8 cellular contexts compared by ENCODE assay signal in the genomic region with DNA sequence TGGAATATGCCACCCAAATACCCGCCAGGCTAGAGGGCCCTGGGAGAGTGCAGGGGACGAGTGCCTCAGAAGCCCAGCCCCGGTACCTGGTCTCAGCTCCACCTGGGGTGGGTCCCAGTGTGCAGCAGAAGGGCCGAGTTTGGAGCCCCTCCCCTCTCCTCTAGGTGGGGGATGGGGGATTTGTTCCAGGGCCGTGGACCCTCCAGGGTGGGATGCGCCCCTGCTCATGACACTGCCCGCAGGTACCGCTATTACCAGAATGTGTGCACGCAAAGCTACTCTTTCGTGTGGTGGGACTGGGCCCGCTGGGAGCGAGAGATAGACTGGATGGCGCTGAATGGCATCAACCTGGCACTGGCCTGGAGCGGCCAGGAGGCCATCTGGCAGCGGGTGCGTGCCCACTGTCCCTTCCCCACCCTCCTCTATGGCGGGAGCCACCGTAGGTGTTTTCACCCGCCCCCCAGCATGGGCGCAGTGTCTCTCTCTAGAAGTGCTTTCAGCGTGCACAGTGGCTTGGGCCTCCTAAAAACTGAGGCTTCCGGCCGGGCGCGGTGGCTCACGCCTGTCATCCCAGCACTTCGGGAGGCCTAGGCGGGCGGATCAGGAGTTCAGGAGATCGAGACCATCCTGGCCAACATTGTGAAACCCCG. TPM values are rescaled to one million over a fixed set of nuclear protein-coding genes. Genes with fewer than 3 reads are reported as not detected.
DNase-seq lines count a peak whose midpoint lies in the region; ATAC-seq, FAIRE-seq and TF ChIP-seq lines count a peak whose summit lies in the region.

No MANE protein-coding gene starts in this region.

- peak overlapping the region; percentile 78 for H3K4me3 ChIP-seq in BE2C (ENCODE audit: low read depth, low read length)
- H3K4me3 ChIP-seq in NT2/D1 (ENCODE audit: insufficient read length, low read depth): peak overlapping the region; percentile 75
- peak overlapping the region; percentile 93 for H3K4me3 ChIP-seq in endodermal cell (ENCODE audit: low read length)

- H3K36me3 ChIP-seq in BE2C (peaks cover 14% of the 10 kb centered on the region), NT2/D1 (ENCODE audit: insufficient read depth, insufficient read length, low read length) (peaks cover 32% of the 10 kb centered on the region), endodermal cell (ENCODE audit: control insufficient read depth, insufficient read depth, low read length) (peaks cover 10% of the 10 kb centered on the region)

- H3K9me3 Mint-ChIP-seq in endodermal cell (no peaks in the 10 kb centered on the region), nephron (no peaks in the 10 kb centered on the region)

- H3K4me1 Mint-ChIP-seq in endodermal cell (peaks cover 11% of the 10 kb centered on the region), nephron (peaks cover 27% of the 10 kb centered on the region)

- peak overlapping the region; percentile 85 for H3K9ac ChIP-seq in NT2/D1 (ENCODE audit: insufficient read length, low read depth)
- no peak overlapping the region for H3K9ac ChIP-seq in endodermal cell (ENCODE audit: extremely low read depth, low read length, poor library complexity, severe bottlenecking)

- no peaks in the 10 kb centered on the region for H3K27me3 ChIP-seq in BE2C
- no peaks in the 10 kb centered on the region for H3K27me3 ChIP-seq in NT2/D1 (ENCODE audit: insufficient read depth, insufficient read length)
- H3K27me3 ChIP-seq in endodermal cell (ENCODE audit: control insufficient read depth, insufficient read depth, low read length, poor library complexity, severe bottlenecking): no peaks in the 10 kb centered on the region

- H3K4me1 ChIP-seq in BE2C: peaks cover 8% of the 10 kb centered on the region
- H3K4me1 ChIP-seq in NT2/D1 (ENCODE audit: insufficient read depth, insufficient read length): peaks cover 14% of the 10 kb centered on the region
- H3K4me1 ChIP-seq in endodermal cell (ENCODE audit: control insufficient read depth, insufficient read depth, low read length): peaks cover 6% of the 10 kb centered on the region

- no peak for ATAC-seq in HG03342 (IDR thresholded peaks at IDR 0.05; ENCODE audit: unreplicated experiment)

- no peak for TF ChIP-seq CTCF in BE2C (IDR thresholded peaks at IDR 0.05; ENCODE audit: low read depth, low read length)
- no peak for TF ChIP-seq CTCF in endodermal cell (conservative IDR thresholded peaks at IDR 0.05)
- TF ChIP-seq CTCF in nephron (IDR thresholded peaks at IDR 0.05; ENCODE audit: unreplicated experiment in 3 of 3): no peak

- no peak overlapping the region for H3K27ac ChIP-seq in endodermal cell (ENCODE audit: low read depth, low read length)

- DNase-seq in BE2C (no peak), NT2/D1 (ENCODE audit: low read depth, low spot score) (no peak), endodermal cell (no peak), frontal cortex (ENCODE audit: low spot score in 2 of 2) (no peak), HK-2 (ENCODE audit: unreplicated experiment) (no peak), HT-29 (ENCODE audit: low spot score) (no peak)

- 92 to 95% methylated on average over 21 to 31 of the region's 31 CpGs for WGBS in endodermal cell (ENCODE audit: insufficient coverage in 1 of 2, insufficient read length in 1 of 2), 2 experiments

- H3K27me3 Mint-ChIP-seq in endodermal cell (ENCODE audit: insufficient read depth) (no peaks in the 10 kb centered on the region), nephron (ENCODE audit: low read depth) (no peaks in the 10 kb centered on the region)

- peak overlapping the region; percentile 73 for H3K4me3 Mint-ChIP-seq in endodermal cell
- H3K4me3 Mint-ChIP-seq in nephron: peak overlapping the region; percentile 88 to 95 (median 95)

- H3K27ac Mint-ChIP-seq in endodermal cell (no peak overlapping the region), nephron (peak overlapping the region; percentile 83 to 97 (median 97))

- no peak for FAIRE-seq in frontal cortex (lab: Jason Lieb, UNC)

- H3K9me3 ChIP-seq in BE2C (no peaks in the 10 kb centered on the region), NT2/D1 (ENCODE audit: insufficient read depth, low read length) (no peaks in the 10 kb centered on the region), endodermal cell (ENCODE audit: control insufficient read depth, low read length) (no peaks in the 10 kb centered on the region)

- H3K36me3 Mint-ChIP-seq in endodermal cell (ENCODE audit: low read depth) (peaks cover 23% of the 10 kb centered on the region), nephron (ENCODE audit: low read depth) (peaks cover 14% of the 10 kb centered on the region)

RNA-seq across cellular contexts. Expression of gene NAGLU, which starts 1.2 kb away (rescaled TPM):
- 28.3 TPM for polyA plus RNA-seq in BE2C (2012; ENCODE audit: insufficient read depth, insufficient read length, low read depth)
- total RNA-seq in endodermal cell (10 to 100 TPM; 29.1 to 31.5 TPM), frontal cortex (10.6 TPM)
- 15.7 TPM for polyA plus RNA-seq in endodermal cell (2013, experiment 1 of 2)
- polyA plus RNA-seq in endodermal cell (2013, experiment 2 of 2): 13.6 TPM
- 54.9 and 65.5 TPM in 2 replicates for total RNA-seq in HT-29 (2014; rRNA removed; shearing (Covaris generic))

RNA-seq across cellular contexts. Expression of gene HSD17B1, which starts 15.4 kb away (rescaled TPM):
- polyA plus RNA-seq in BE2C (2012; ENCODE audit: insufficient read depth, insufficient read length, low read depth): 30.7 TPM
- 1 to 10 TPM; 2.4 to 2.8 TPM for total RNA-seq in endodermal cell
- 2.1 TPM for polyA plus RNA-seq in endodermal cell (2013, experiment 1 of 2)
- 1.2 TPM for polyA plus RNA-seq in endodermal cell (2013, experiment 2 of 2)
- 1.6 TPM for total RNA-seq in frontal cortex
- 0.91 and 1.7 TPM in 2 replicates for total RNA-seq in HT-29 (2014; rRNA removed; shearing (Covaris generic))

RNA-seq across cellular contexts. Expression of gene COASY, which starts 24.7 kb away (rescaled TPM):
- 109 TPM for polyA plus RNA-seq in BE2C (2012; ENCODE audit: insufficient read depth, insufficient read length, low read depth)
- total RNA-seq in endodermal cell (10 to 100 TPM; 97.7 to 99.4 TPM), frontal cortex (4.1 TPM)
- 75.8 TPM for polyA plus RNA-seq in endodermal cell (2013, experiment 1 of 2)
- polyA plus RNA-seq in endodermal cell (2013, experiment 2 of 2): 59.8 TPM
- total RNA-seq in HT-29 (2014; rRNA removed; shearing (Covaris generic)): 82.1 and 103 TPM in 2 replicates

RNA-seq across cellular contexts. Expression of gene MLX, which starts 29.6 kb away (rescaled TPM):
- 138 TPM for polyA plus RNA-seq in BE2C (2012; ENCODE audit: insufficient read depth, insufficient read length, low read depth)
- total RNA-seq in endodermal cell (10 to 100 TPM; 37.1 to 38.5 TPM), frontal cortex (22.8 TPM)
- polyA plus RNA-seq in endodermal cell (2013, experiment 1 of 2): 38.7 TPM
- polyA plus RNA-seq in endodermal cell (2013, experiment 2 of 2): 34.2 TPM
- total RNA-seq in HT-29 (2014; rRNA removed; shearing (Covaris generic)): 55.9 and 63.1 TPM in 2 replicates

RNA-seq across cellular contexts. Expression of gene PSMC3IP, which starts 40.2 kb away (rescaled TPM):
- 29.8 TPM for polyA plus RNA-seq in BE2C (2012; ENCODE audit: insufficient read depth, insufficient read length, low read depth)
- total RNA-seq in endodermal cell (10 to 100 TPM; 27.8 to 38.6 TPM), frontal cortex (4.5 TPM)
- 29.5 TPM for polyA plus RNA-seq in endodermal cell (2013, experiment 1 of 2)
- 27.7 TPM for polyA plus RNA-seq in endodermal cell (2013, experiment 2 of 2)
- total RNA-seq in HT-29 (2014; rRNA removed; shearing (Covaris generic)): 12.4 and 16.0 TPM in 2 replicates

Comparison
In these comparisons a context has a peak if more than half of its experiments do, and no peak if none do; other contexts are left out.
1. RNA of gene COASY, which starts 24.7 kb away (total RNA-seq): 82.1 to 103 TPM in HT-29 and 97.7 to 99.4 TPM in endodermal cell; 4.1 TPM in frontal cortex (single experiment); every median in the first group is over 10 times any median in the second.
2. Peak in every context shown above with its lines, with median percentiles within 50 percentile points of each other: H3K4me3 ChIP-seq.